ENCODE assay signal across 1 cellular context in the genomic region with DNA sequence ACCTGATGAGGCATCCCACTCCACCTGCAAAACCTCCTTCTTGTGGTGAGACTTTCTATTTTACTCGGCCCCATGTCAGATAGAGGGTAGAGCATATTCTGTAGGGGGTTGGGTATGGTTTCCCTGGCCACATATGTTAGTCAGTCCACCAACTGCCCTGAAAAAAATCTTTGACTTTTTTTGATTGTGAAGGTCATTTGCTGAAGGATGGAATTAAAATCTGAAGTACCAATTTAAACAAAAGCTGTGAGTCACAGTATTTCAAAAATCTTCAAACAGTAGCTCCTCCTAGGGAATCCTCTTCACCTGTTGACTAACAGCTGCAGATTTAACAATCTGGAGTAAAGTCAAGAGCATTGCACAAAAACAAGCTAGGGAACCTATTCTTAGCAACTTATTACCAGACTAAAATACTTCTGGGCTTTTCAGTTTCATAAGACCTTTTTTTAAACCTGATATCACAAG.
TF ChIP-seq lines count a peak whose summit lies in the region.

No MANE protein-coding gene starts in this region.

TF ChIP-seq in HEK293T, 16 proteins besides CTCF, POLR2A, EP300 and RAD21:
- TF ChIP-seq SUZ12 (IDR thresholded peaks at IDR 0.05): no peak
- TF ChIP-seq BHLHE40 (IDR thresholded peaks at IDR 0.05; ENCODE audit: borderline replicate concordance): no peak
- no peak for TF ChIP-seq ELF4 (IDR thresholded peaks at IDR 0.05)
- no peak for TF ChIP-seq NFRKB (IDR thresholded peaks at IDR 0.05)
- TF ChIP-seq, protein P1, sequence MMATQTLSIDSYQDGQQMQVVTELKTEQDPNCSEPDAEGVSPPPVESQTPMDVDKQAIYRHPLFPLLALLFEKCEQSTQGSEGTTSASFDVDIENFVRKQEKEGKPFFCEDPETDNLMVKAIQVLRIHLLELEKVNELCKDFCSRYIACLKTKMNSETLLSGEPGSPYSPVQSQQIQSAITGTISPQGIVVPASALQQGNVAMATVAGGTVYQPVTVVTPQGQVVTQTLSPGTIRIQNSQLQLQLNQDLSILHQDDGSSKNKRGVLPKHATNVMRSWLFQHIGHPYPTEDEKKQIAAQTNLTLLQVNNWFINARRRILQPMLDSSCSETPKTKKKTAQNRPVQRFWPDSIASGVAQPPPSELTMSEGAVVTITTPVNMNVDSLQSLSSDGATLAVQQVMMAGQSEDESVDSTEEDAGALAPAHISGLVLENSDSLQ (IDR thresholded peaks at IDR 0.05): no peak
- TF ChIP-seq FOXA1 (IDR thresholded peaks at IDR 0.05): no peak
- TF ChIP-seq SP1 (IDR thresholded peaks at IDR 0.05): no peak
- no peak for TF ChIP-seq HDGF (IDR thresholded peaks at IDR 0.05; ENCODE audit: borderline replicate concordance)
- TF ChIP-seq ZNF384 (IDR thresholded peaks at IDR 0.05): no peak
- no peak for TF ChIP-seq TARDBP (IDR thresholded peaks at IDR 0.05)
- TF ChIP-seq ARNT (IDR thresholded peaks at IDR 0.05): no peak
- TF ChIP-seq CTBP1 (IDR thresholded peaks at IDR 0.05; ENCODE audit: borderline replicate concordance): no peak
- no peak for TF ChIP-seq FOXM1 (IDR thresholded peaks at IDR 0.05; ENCODE audit: borderline replicate concordance)
- TF ChIP-seq LEF1 (IDR thresholded peaks at IDR 0.05; ENCODE audit: borderline replicate concordance): no peak
- TF ChIP-seq L3MBTL2 (conservative IDR thresholded peaks at IDR 0.05): no peak
- TF ChIP-seq FOXK2 (IDR thresholded peaks at IDR 0.05): no peak
